In the genomic region with DNA sequence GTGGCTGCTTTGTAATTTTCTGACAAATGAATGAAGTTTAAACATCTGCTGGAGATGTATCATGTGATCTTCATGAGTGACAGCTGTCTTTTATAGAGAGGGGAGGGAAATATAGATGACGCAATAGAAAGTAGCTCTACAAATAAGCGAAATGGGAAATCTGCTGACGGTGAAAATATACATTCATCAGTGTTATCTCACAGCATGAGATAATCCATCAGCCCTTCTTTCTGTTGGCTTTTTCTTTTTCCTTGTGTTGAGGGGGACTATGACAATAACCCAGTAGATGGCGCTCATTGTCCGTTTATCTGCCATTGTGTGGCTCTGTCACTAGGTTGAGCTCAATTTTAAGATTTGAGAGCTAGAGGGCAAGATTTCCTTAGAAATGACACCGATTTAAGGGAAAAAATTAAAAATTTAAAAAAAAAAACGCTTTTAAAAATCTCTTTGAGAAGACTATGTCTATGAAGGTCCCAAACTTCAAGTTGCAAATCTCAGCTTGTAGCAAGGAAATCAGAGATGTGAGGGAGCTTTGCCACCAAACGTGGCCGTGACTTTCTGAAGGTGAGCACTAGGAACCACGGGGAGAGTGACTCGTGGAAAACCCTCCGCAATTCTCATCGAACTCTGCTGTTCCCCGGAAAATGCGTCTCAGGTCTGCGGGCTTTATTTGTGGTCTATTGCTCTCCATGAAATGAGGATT, we compare ENCODE assay signal across 9 cellular contexts.
DNase-seq lines count a peak whose midpoint lies in the region; ATAC-seq, FAIRE-seq and TF ChIP-seq lines count a peak whose summit lies in the region.
"Had no signal": no experiment of that assay in that cellular context is flagged by ENCODE, and none has a peak within 500 bp of the region (broad histone marks: within the 10 kb centered on the region; RNA-seq: fewer than 3 reads in every experiment).

No MANE protein-coding gene starts in this region.

- peaks cover 4% of the 10 kb centered on the region for H3K27me3 Mint-ChIP-seq in activated B cell treated with CpG ODN at 0.5 μM for 24 hours
- no peaks in the 10 kb centered on the region for H3K27me3 Mint-ChIP-seq in memory B cell

- TF ChIP-seq CTCF in AG04450 (IDR thresholded peaks at IDR 0.05; ENCODE audit: low read depth, low read length) (peak; percentile 78), activated B cell treated with CpG ODN at 0.5 μM for 24 hours (IDR thresholded peaks at IDR 0.05) (no peak)

- intact Hi-C loops in activated B cell treated with CpG ODN at 0.5 μM for 24 hours (cut with micrococcal nuclease), result loop anchor here (1.0 to 10.0 kb wide), 10 partner anchors 53 to 1777 kb away; partner anchors contain the start of genes ITIH5 and SFMBT2

- FAIRE-seq in GM12891 (lab: Jason Lieb, UNC), result peak; percentile 74

- no peak for TF ChIP-seq POLR2A in GM12891 (IDR thresholded peaks at IDR 0.05; ENCODE audit: low read depth, low read length)

- H3K36me3 Mint-ChIP-seq in activated B cell treated with CpG ODN at 0.5 μM for 24 hours (ENCODE audit: low read depth) (no peaks in the 10 kb centered on the region), memory B cell (no peaks in the 10 kb centered on the region)

- peak; percentile 63 for ATAC-seq in HG02852 (IDR thresholded peaks at IDR 0.05; ENCODE audit: unreplicated experiment)
- ATAC-seq in activated B cell treated with CpG ODN at 0.5 μM for 24 hours (ENCODE audit: low read depth), result peak; percentile 82
- ATAC-seq in memory B cell (ENCODE audit: low read depth), result peak; percentile 86

- H3K4me1 Mint-ChIP-seq in activated B cell treated with CpG ODN at 0.5 μM for 24 hours (peaks cover 14% of the 10 kb centered on the region), memory B cell (peaks cover 11% of the 10 kb centered on the region)

- POLR2A ChIA-PET in AG04450 (lab: Yijun Ruan, JAX), result interaction anchor here (0.6 kb wide), 1 partner anchor 605 kb away, joined by 3 read pairs; no protein-coding TSS in a partner anchor
- POLR2A ChIA-PET in activated B cell treated with CpG ODN at 0.5 μM for 24 hours (lab: Charles Lee), result interaction anchor here (0.6 to 1.1 kb wide), 5 partner anchors 40 to 459 kb away, joined by 3 to 11 read pairs (median 4); partner anchors contain the start of genes SFMBT2 and TAF3

- H3K4me3 Mint-ChIP-seq in activated B cell treated with CpG ODN at 0.5 μM for 24 hours (no peak overlapping the region), memory B cell (no peak overlapping the region)
- H3K4me3 Mint-ChIP-seq: IgD-negative memory B cell had no signal

- no peak overlapping the region for H3K4me3 ChIP-seq in AG04450 (ENCODE audit: low read depth, low read length)

- H3K27ac Mint-ChIP-seq in activated B cell treated with CpG ODN at 0.5 μM for 24 hours, result no peak overlapping the region
- no peak overlapping the region for H3K27ac Mint-ChIP-seq in memory B cell
- H3K27ac Mint-ChIP-seq: IgD-negative memory B cell had no signal

- H3K9me3 ChIP-seq in AG04450 (ENCODE audit: control insufficient read depth, insufficient read depth, low read length), result no peaks in the 10 kb centered on the region

- H3K27ac ChIP-seq in AG04450 (ENCODE audit: low read depth, low read length), result no peak overlapping the region

- H3K9me3 Mint-ChIP-seq in activated B cell treated with CpG ODN at 0.5 μM for 24 hours, result no peaks in the 10 kb centered on the region
- no peaks in the 10 kb centered on the region for H3K9me3 Mint-ChIP-seq in memory B cell
- H3K9me3 Mint-ChIP-seq: IgD-negative memory B cell had no signal

- H3K27me3 ChIP-seq in AG04450 (ENCODE audit: control insufficient read depth, insufficient read depth, low read length), result no peaks in the 10 kb centered on the region

- CTCF ChIA-PET in AG04450 (lab: Charles Lee) (interaction anchor here (0.6 to 3.5 kb wide), 58 partner anchors 8 to 1796 kb away, joined by 3 to 120 read pairs (median 4); partner anchors contain the start of gene TAF3), activated B cell treated with CpG ODN at 0.5 μM for 24 hours (lab: Charles Lee) (interaction anchor here (0.6 to 4.3 kb wide), 28 partner anchors 10 to 1777 kb away, joined by 3 to 86 read pairs (median 4); partner anchors contain the start of genes SFMBT2 and TAF3)

- DNase-seq in AG04450 (ENCODE audit: low read depth, low spot score) (peak; percentile 39), GM12891 (ENCODE audit: insufficient read length, low spot score) (peak; percentile 62), NCI-H1694 treated with DMSO at 0.1 percent for 48 hours (lab: John Stamatoyannopoulos, UW) (peak; percentile 32), activated B cell treated with CpG ODN at 0.5 μM for 24 hours (no peak), memory B cell (ENCODE audit: low spot score in 2 of 2) (peak; percentile 49 to 60)
- peak; percentile 56 for DNase-seq in effector CD4-positive, alpha-beta T cell
- DNase-seq in stimulated activated naive CD4-positive, alpha-beta T cell (lab: John Stamatoyannopoulos, UW), result peak; percentile 11 to 81 (median 48)

TF ChIP-seq in GM12891, 5 proteins besides CTCF, POLR2A, EP300 and RAD21:
- TF ChIP-seq TAF1 (IDR thresholded peaks at IDR 0.05; ENCODE audit: low read depth, low read length) (no peak), POLR2AphosphoS5 (IDR thresholded peaks at IDR 0.05; ENCODE audit: low read depth, low read length) (no peak), POU2F2 (IDR thresholded peaks at IDR 0.05; ENCODE audit: low read depth, low read length) (no peak), SPI1 (IDR thresholded peaks at IDR 0.05; ENCODE audit: low read depth, low read length) (no peak), PAX5 (IDR thresholded peaks at IDR 0.05; ENCODE audit: insufficient read depth, low read length, severe bottlenecking) (no peak)
